Comparison of ENCODE assay signal across 8 cellular contexts in genomic region chr1:228938248-228938891, GRCh38.
DNase-seq lines count a peak whose midpoint lies in the region; ATAC-seq and TF ChIP-seq lines count a peak whose summit lies in the region.

No MANE protein-coding gene starts in this region.

- H3K4me3 ChIP-seq in body of pancreas: no peak overlapping the region

- H3K9me3 Mint-ChIP-seq in naive thymus-derived CD8-positive, alpha-beta T cell: no peaks in the 10 kb centered on the region

- no peaks in the 10 kb centered on the region for H3K27me3 ChIP-seq in body of pancreas

- no peaks in the 10 kb centered on the region for H3K36me3 Mint-ChIP-seq in naive thymus-derived CD8-positive, alpha-beta T cell

- peaks cover 15% of the 10 kb centered on the region for H3K4me1 ChIP-seq in body of pancreas

- peak overlapping the region in 3 of 4 donors; percentile 29 to 50 (median 49) for H3K27ac ChIP-seq in body of pancreas

- WGBS in body of pancreas, 2 donors: 52 to 66% methylated on average over 13 of the region's 13 CpGs

- H3K27me3 Mint-ChIP-seq in naive thymus-derived CD8-positive, alpha-beta T cell: no peaks in the 10 kb centered on the region

- H3K4me3 Mint-ChIP-seq in naive thymus-derived CD8-positive, alpha-beta T cell: peak overlapping the region; percentile 47 to 82 (median 74)

- intact Hi-C loops in body of pancreas (cut with DNase I): no loop called here

- H3K27ac Mint-ChIP-seq in naive thymus-derived CD8-positive, alpha-beta T cell: peak overlapping the region; percentile 88 to 95 (median 91)

- POLR2A ChIA-PET in naive thymus-derived CD8-positive, alpha-beta T cell (lab: Charles Lee): interaction anchor here (1.0 kb wide), 1 partner anchor 91 kb away, joined by 3 read pairs; no protein-coding TSS in a partner anchor

- no peaks in the 10 kb centered on the region for H3K36me3 ChIP-seq in body of pancreas (replicated peaks in 1 of 2; ENCODE audit: insufficient read depth in 1 of 2, low read depth in 2 of 2)

- DNase-seq in stimulated activated naive CD4-positive, alpha-beta T cell (lab: John Stamatoyannopoulos, UW): peak in 5 of 6 experiments; percentile 7 to 59 (median 10)
- no peak for DNase-seq in stimulated activated naive CD4-positive, alpha-beta T cell treated with Interleukin-2 at 50 U/mL for 16 hours (lab: John Stamatoyannopoulos, UW)
- DNase-seq in body of pancreas (peak in 1 of 4 donors; percentile 42), dedifferentiated amniotic fluid mesenchymal stem cell (ENCODE audit: extremely low spot score) (no peak), occipital lobe (lab: John Stamatoyannopoulos, UW) (no peak), mesenteric fat pad (ENCODE audit: low spot score) (no peak)
- DNase-seq in naive thymus-derived CD8-positive, alpha-beta T cell: peak in 9 of 10 donors; percentile 15 to 75 (median 58)
- no peak for DNase-seq in stimulated activated CD4-positive, alpha-beta T cell treated with anti-CD3 and anti-CD28 coated beads, Interleukin-4, amount 100 ng/mL, for 1 hour

- no peak for TF ChIP-seq CTCF in body of pancreas (IDR thresholded peaks at IDR 0.05)

- peak; percentile 63 for ATAC-seq in body of pancreas
- peak; percentile 99 for ATAC-seq in naive thymus-derived CD8-positive, alpha-beta T cell

- peaks cover 35 to 57% (median 54%) of the 10 kb centered on the region in 4 donors for H3K4me1 Mint-ChIP-seq in naive thymus-derived CD8-positive, alpha-beta T cell

- peak in 1 of 3 donors; percentile 8 for TF ChIP-seq POLR2A in body of pancreas (IDR thresholded peaks at IDR 0.05)

- H3K9me3 ChIP-seq in body of pancreas: no peaks in the 10 kb centered on the region

Comparison
In these comparisons a context has a peak if more than half of its experiments do, and no peak if none do; other contexts are left out.
1. DNase-seq: peak in stimulated activated naive CD4-positive, alpha-beta T cell (5 of 6) and naive thymus-derived CD8-positive, alpha-beta T cell (9 of 10); none in stimulated activated naive CD4-positive, alpha-beta T cell treated with Interleukin-2 at 50 U/mL for 16 hours (single experiment), dedifferentiated amniotic fluid mesenchymal stem cell (single experiment), occipital lobe (single experiment), stimulated activated CD4-positive, alpha-beta T cell treated with anti-CD3 and anti-CD28 coated beads, Interleukin-4, amount 100 ng/mL, for 1 hour (single experiment) and mesenteric fat pad (single experiment).